Comparison of ENCODE assay signal across 25 cellular contexts in the genomic region with DNA sequence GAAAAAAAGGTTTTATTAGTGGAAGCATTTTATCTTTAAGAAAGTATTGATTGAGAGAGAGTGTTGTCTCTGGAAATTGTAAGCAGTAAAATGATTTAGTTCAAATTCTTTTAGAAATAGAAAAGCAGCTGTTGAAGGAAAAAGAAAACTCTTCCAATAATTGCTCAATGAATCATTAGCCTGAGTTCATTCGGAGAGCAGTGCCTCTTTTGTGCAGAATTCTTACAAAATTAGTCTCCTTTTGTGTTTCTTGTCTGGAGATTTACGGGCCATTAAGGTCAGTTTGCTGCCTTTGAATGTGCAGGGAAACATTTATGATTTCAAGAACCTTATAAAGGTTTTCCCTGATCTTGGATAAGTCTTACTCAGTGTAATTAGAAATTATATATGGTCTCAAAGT. TPM values are rescaled to one million over a fixed set of nuclear protein-coding genes. Genes with fewer than 3 reads are reported as not detected.
DNase-seq lines count a peak whose midpoint lies in the region; ATAC-seq and TF ChIP-seq lines count a peak whose summit lies in the region.
"Had no signal": no experiment of that assay in that cellular context is flagged by ENCODE, and none has a peak within 500 bp of the region (broad histone marks: within the 10 kb centered on the region; RNA-seq: fewer than 3 reads in every experiment).

No MANE protein-coding gene starts in this region.

- no peak overlapping the region for H3K4me3 ChIP-seq in RWPE2 (ENCODE audit: severe bottlenecking)
- no peak overlapping the region for H3K4me3 ChIP-seq in fibroblast of the aortic adventitia (ENCODE audit: low read depth, low read length)
- no peak overlapping the region for H3K4me3 ChIP-seq in smooth muscle cell
- H3K4me3 ChIP-seq: heart right ventricle, PC-9, SJCRH30, skin epidermis, upper lobe of right lung had no signal

- H3K9me3 ChIP-seq in RWPE2 (ENCODE audit: severe bottlenecking), result no peaks in the 10 kb centered on the region
- no peaks in the 10 kb centered on the region for H3K9me3 ChIP-seq in smooth muscle cell (replicated peaks; ENCODE audit: low read depth)
- H3K9me3 ChIP-seq: heart right ventricle, SJCRH30, upper lobe of right lung had no signal

- no peak overlapping the region for H2AFZ ChIP-seq in smooth muscle cell (ENCODE audit: low read depth)
- H2AFZ ChIP-seq: PC-9 had no signal

- 45% methylated on average over 2 of the region's 2 CpGs for WGBS in smooth muscle cell (ENCODE audit: low lambda C conversion rate)

- H3K4me2 ChIP-seq in smooth muscle cell, result peak overlapping the region; percentile 21
- H3K4me2 ChIP-seq: PC-9 had no signal

- H3K27ac ChIP-seq in RWPE2 (ENCODE audit: poor library complexity, severe bottlenecking) (peak overlapping the region; percentile 29), smooth muscle cell (ENCODE audit: low read depth) (no peak overlapping the region)
- H3K27ac ChIP-seq: PC-9, SJCRH30, upper lobe of right lung, VCaP had no signal

- ATAC-seq in RWPE2 (ENCODE audit: low read depth) (no peak), HG03095 (IDR thresholded peaks at IDR 0.05; ENCODE audit: unreplicated experiment) (no peak), GM18858 (IDR thresholded peaks at IDR 0.05; ENCODE audit: unreplicated experiment) (no peak)
- ATAC-seq: esophagus mucosa, heart right ventricle, T-helper 17 cell, upper lobe of right lung had no signal

- DNase-seq in GM03348 (ENCODE audit: low spot score) (peak; percentile 64), RWPE2 (ENCODE audit: low spot score) (no peak), fibroblast of the aortic adventitia (ENCODE audit: low read depth) (peak; percentile 35), smooth muscle cell (lab: John Stamatoyannopoulos, UW; ENCODE audit: unreplicated experiment) (no peak), DMS153 (lab: John Stamatoyannopoulos, UW) (no peak)
- DNase-seq: activated CD4-positive, alpha-beta memory T cell treated with anti-CD3 and anti-CD28 coated beads for 36 hours; activated gamma-delta T cell treated with Interleukin-2 at 50 U/mL for 16 hours; activated T-cell treated with anti-CD3 and anti-CD28 coated beads for 4 hours; cerebellar nuclear complex; effector CD8-positive, alpha-beta T cell; heart right ventricle; Kasumi-1; naive B cell; NCI-H1105; NCI-H2171 treated with DMSO at 0.1 percent for 48 hours; PC-9; SJCRH30; stimulated activated CD4-positive, alpha-beta T cell treated with anti-CD3 and anti-CD28 coated beads, Interleukin-4, amount 100 ng/mL, for 24 hours; T-helper 17 cell; upper lobe of right lung had no signal

- no peaks in the 10 kb centered on the region for H4K20me1 ChIP-seq in smooth muscle cell (ENCODE audit: low read depth)

- H3K4me1 ChIP-seq in RWPE2 (ENCODE audit: insufficient read depth, poor library complexity, severe bottlenecking) (peaks cover 18% of the 10 kb centered on the region), smooth muscle cell (ENCODE audit: low read depth) (peaks cover 11% of the 10 kb centered on the region)

- TF ChIP-seq CTCF in RWPE2 (IDR thresholded peaks at IDR 0.05; ENCODE audit: poor library complexity, severe bottlenecking), result no peak
- no peak for TF ChIP-seq CTCF in fibroblast of the aortic adventitia (IDR thresholded peaks at IDR 0.05; ENCODE audit: insufficient read depth, low read length)
- no peak for TF ChIP-seq CTCF in smooth muscle cell (IDR thresholded peaks at IDR 0.05; ENCODE audit: borderline replicate concordance, insufficient read depth, poor library complexity, severe bottlenecking)

- H3K27me3 ChIP-seq in RWPE2 (ENCODE audit: insufficient read depth, poor library complexity, severe bottlenecking) (no peaks in the 10 kb centered on the region), smooth muscle cell (ENCODE audit: low read depth) (no peaks in the 10 kb centered on the region)
- H3K27me3 ChIP-seq: heart right ventricle, SJCRH30, upper lobe of right lung had no signal

- no peaks in the 10 kb centered on the region for H3F3A ChIP-seq in smooth muscle cell (ENCODE audit: low read depth)

- no peaks in the 10 kb centered on the region for H3K36me3 ChIP-seq in RWPE2 (ENCODE audit: low read depth)
- H3K36me3 ChIP-seq in smooth muscle cell (ENCODE audit: low read depth), result no peaks in the 10 kb centered on the region
- H3K36me3 ChIP-seq: heart right ventricle, SJCRH30, upper lobe of right lung had no signal

- no peaks in the 10 kb centered on the region for H3K79me2 ChIP-seq in smooth muscle cell (ENCODE audit: low read depth)

- H3K9ac ChIP-seq in smooth muscle cell (ENCODE audit: low read depth), result no peak overlapping the region

RNA-seq across cellular contexts. Expression of a gene that starts 49.2 kb away (rescaled TPM):
- total RNA-seq in fibroblast of the aortic adventitia (ENCODE audit: low replicate concordance) (4.7 and 8.5 TPM in 2 replicates), smooth muscle cell (9.8 and 11.4 TPM in 2 replicates)
- 4.6 and 8.8 TPM in 2 replicates for polyA plus RNA-seq in smooth muscle cell

Comparison
In these comparisons a context has a peak if more than half of its experiments do, and no peak if none do; other contexts are left out.
1. DNase-seq: peak in GM03348 (single experiment) and fibroblast of the aortic adventitia (single experiment); none in RWPE2 (single experiment), smooth muscle cell (single experiment) and DMS153 (single experiment).